ENCODE assay signal across 9 cellular contexts in the genomic region with DNA sequence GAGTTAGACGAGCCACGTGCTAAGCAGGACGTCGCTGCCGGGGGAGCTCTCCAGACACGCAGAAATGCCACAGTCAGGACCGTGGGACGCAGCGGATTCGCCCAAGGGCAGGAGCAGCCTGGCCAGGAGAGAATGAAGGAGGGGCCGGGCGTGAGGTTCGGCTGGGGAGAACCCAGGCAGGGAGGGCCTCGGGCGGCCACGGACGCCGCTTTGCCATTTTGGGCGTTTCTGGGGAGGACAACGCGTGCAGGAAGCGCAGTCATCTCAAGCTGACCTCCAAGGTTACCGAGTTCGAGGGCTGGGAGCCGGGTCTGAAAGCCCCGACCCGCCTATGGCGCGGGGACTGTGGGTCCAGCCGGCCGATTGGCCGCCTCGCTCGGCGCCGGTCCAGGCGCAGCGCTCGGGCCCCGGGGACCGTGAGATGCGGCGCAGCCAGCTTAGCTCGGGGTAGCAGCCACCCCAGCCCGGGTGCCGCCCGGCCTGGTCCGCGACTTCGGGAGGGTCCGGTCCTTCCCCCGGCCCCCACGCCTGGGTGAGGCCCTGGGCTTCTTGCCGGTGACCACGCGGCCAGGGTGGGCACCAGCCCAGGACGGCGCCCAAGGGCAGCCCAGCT. TPM values are rescaled to one million over a fixed set of nuclear protein-coding genes. Genes with fewer than 3 reads are reported as not detected.
DNase-seq lines count a peak whose midpoint lies in the region; ATAC-seq, FAIRE-seq and TF ChIP-seq lines count a peak whose summit lies in the region.
"Had no signal": no experiment of that assay in that cellular context is flagged by ENCODE, and none has a peak within 500 bp of the region (broad histone marks: within the 10 kb centered on the region; RNA-seq: fewer than 3 reads in every experiment).

No MANE protein-coding gene starts in this region.

- no peaks in the 10 kb centered on the region for H4K20me1 ChIP-seq in DOHH2 (ENCODE audit: control insufficient read depth, insufficient read depth, low read depth, low read length)
- H4K20me1 ChIP-seq in GM12878 (ENCODE audit: control insufficient read depth, insufficient read depth), result no peaks in the 10 kb centered on the region

- FAIRE-seq in GM12878 (lab: Jason Lieb, UNC), result no peak

- SMC1A ChIA-PET in GM12878 (lab: Charles Lee; ENCODE audit: uncharacterized antibody, unreplicated experiment), result interaction anchor here (0.8 to 2.8 kb wide), 7 partner anchors 9 to 155 kb away, joined by 3 to 30 read pairs (median 6); a partner anchor contains a TSS

- intact Hi-C loops in Panc1 (cut with micrococcal nuclease; ENCODE audit: unreplicated experiment) (no loop called here), GM12878 (cut with micrococcal nuclease; ENCODE audit: unreplicated experiment) (no loop called here)

- H3K9ac ChIP-seq in GM12878 (ENCODE audit: control insufficient read depth, insufficient read depth, low read length), result peak overlapping the region; percentile 86

- H3K36me3 Mint-ChIP-seq in HFFc6 (ENCODE audit: low read depth), result peaks cover 4% of the 10 kb centered on the region; the same call in 1 of the 2 replicates

- H3K4me3 ChIP-seq in DOHH2 (ENCODE audit: low read length), result peak overlapping the region; percentile 82
- peak overlapping the region; percentile 60 to 63 for H3K4me3 ChIP-seq in Panc1 (ENCODE audit: low read depth in 2 of 2, low read length in 2 of 2)
- peak overlapping the region; percentile 83 for H3K4me3 ChIP-seq in GM12878

- TF ChIP-seq CTCF in DOHH2 (IDR thresholded peaks at IDR 0.05; ENCODE audit: low read depth, low read length, poor library complexity, severe bottlenecking) (no peak), HFFc6 (IDR thresholded peaks at IDR 0.05) (no peak), Panc1 (IDR thresholded peaks at IDR 0.05) (no peak), GM12878 (IDR thresholded peaks at IDR 0.05 in 2 of 3, conservative IDR thresholded peaks at IDR 0.05 in 1 of 3; ENCODE audit: control insufficient read depth in 2 of 3, extremely low read depth in 1 of 3, insufficient read depth in 1 of 3, low read depth in 3 of 3, low read length in 3 of 3) (no peak)

- DNase-seq in HFFc6, result peak; percentile 46
- no peak for DNase-seq in Panc1 (ENCODE audit: low read depth, low spot score)
- no peak for DNase-seq in GM12878 (ENCODE audit: low read depth, low spot score)
- DNase-seq in iris pigment epithelial cell (ENCODE audit: low read depth), result peak; percentile 38
- peak; percentile 30 for DNase-seq in stimulated activated CD4-positive, alpha-beta T cell treated with anti-CD3 and anti-CD28 coated beads, Interleukin-4, amount 100 ng/mL, for 24 hours
- DNase-seq in cortex of kidney (lab: John Stamatoyannopoulos, UW), result no peak
- DNase-seq in NCI-H1092 treated with DMSO at 0.1 percent for 48 hours (lab: John Stamatoyannopoulos, UW), result no peak

- peaks cover 3% of the 10 kb centered on the region for H3K27me3 Mint-ChIP-seq in HFFc6 (ENCODE audit: insufficient read depth)

- peak overlapping the region; percentile 97 for H3K27ac Mint-ChIP-seq in HFFc6

- ATAC-seq in Panc1 (peak; percentile 41; the same call in 1 of the 2 replicates), GM12878 (peak; percentile 3)

- H3K9me3 Mint-ChIP-seq in HFFc6, result no peaks in the 10 kb centered on the region

- H3K4me2 ChIP-seq in DOHH2 (ENCODE audit: low read length) (peak overlapping the region; percentile 99), GM12878 (ENCODE audit: control insufficient read depth, insufficient read depth) (peak overlapping the region; percentile 95)

- H3K9me3 ChIP-seq in DOHH2 (ENCODE audit: control insufficient read depth, insufficient read depth, low read length) (no peaks in the 10 kb centered on the region), Panc1 (ENCODE audit: control insufficient read depth, insufficient read depth, low read depth, low read length) (no peaks in the 10 kb centered on the region), GM12878 (replicated peaks; ENCODE audit: control insufficient read depth, insufficient read depth, low read length) (no peaks in the 10 kb centered on the region)

- BruUV-seq in Panc1 (replicated peaks; lab: Mats Ljungman, UMichigan) (TSS peak; percentile 93), GM12878 (replicated peaks; lab: Mats Ljungman, UMichigan) (TSS peak; percentile 93)

- H3K4me1 Mint-ChIP-seq in HFFc6 (ENCODE audit: low read depth), result peaks cover 59% of the 10 kb centered on the region

- no peak for TF ChIP-seq POLR2A in GM12878 (IDR thresholded peaks at IDR 0.05; ENCODE audit: low read depth, low read length)

- H3K27ac ChIP-seq in DOHH2 (ENCODE audit: low read depth, low read length) (peak overlapping the region; percentile 57), Panc1 (ENCODE audit: low read length) (peak overlapping the region; percentile 88), GM12878 (ENCODE audit: control insufficient read depth, insufficient read depth) (peak overlapping the region; percentile 90)

- H3K36me3 ChIP-seq in DOHH2 (ENCODE audit: control insufficient read depth, low read length) (peaks cover 31% of the 10 kb centered on the region), Panc1 (ENCODE audit: control insufficient read depth, insufficient read depth, low read length) (no peaks in the 10 kb centered on the region; the same call in 1 of the 2 replicates), GM12878 (ENCODE audit: control insufficient read depth in 2 of 2, insufficient read depth in 2 of 2, low read length in 1 of 2) (peaks cover 0 to under 1% of the 10 kb centered on the region in 2 experiments; a peak in 3 of 4 replicates)

- in situ Hi-C loops in Panc1 (cut with HindIII; ENCODE audit: low pct_unique_long_range_greater_than_20kb, low sequenced_read_pairs), result no loop called here
- in situ Hi-C loops in GM12878 (cut with MboI), result no loop called here

- RAD21 ChIA-PET in GM12878 (lab: Charles Lee; ENCODE audit: unreplicated experiment), result interaction anchor here (0.8 to 2.7 kb wide), 10 partner anchors 9 to 187 kb away, joined by 3 to 32 read pairs (median 8); a partner anchor contains a TSS

- CTCF ChIA-PET in Panc1 (lab: Charles Lee) (interaction anchor here (0.7 kb wide), 1 partner anchor 18 kb away, joined by 3 read pairs; no protein-coding TSS in a partner anchor), GM12878 (lab: Yijun Ruan, JAX) (interaction anchor here (0.7 to 5.0 kb wide), 13 partner anchors 10 to 319 kb away, joined by 3 to 80 read pairs (median 6); a partner anchor contains a TSS)

- POLR2A ChIA-PET in Panc1 (lab: Charles Lee), result interaction anchor here (0.6 kb wide), 3 partner anchors 14 to 118 kb away, joined by 4 to 6 read pairs (median 6); no protein-coding TSS in a partner anchor
- POLR2A ChIA-PET in GM12878 (lab: Charles Lee), result interaction anchor here (0.5 to 2.7 kb wide), 21 partner anchors 9 to 337 kb away, joined by 3 to 38 read pairs (median 5); a partner anchor contains a TSS

- H3K79me2 ChIP-seq in DOHH2 (ENCODE audit: control insufficient read depth, low read length) (peaks cover 17% of the 10 kb centered on the region), GM12878 (ENCODE audit: control insufficient read depth, insufficient read depth, low read length) (peaks cover 10% of the 10 kb centered on the region)

- TF ChIP-seq EP300 in GM12878 (IDR thresholded peaks at IDR 0.05; ENCODE audit: borderline replicate concordance in 1 of 2, control insufficient read depth in 1 of 2, low read depth in 2 of 2, low read length in 2 of 2), result no peak

- TF ChIP-seq RAD21 in GM12878 (IDR thresholded peaks at IDR 0.05; ENCODE audit: insufficient read depth, low read depth, low read length), result no peak

- H3K4me1 ChIP-seq in DOHH2 (ENCODE audit: control insufficient read depth, low read length), result peaks cover 22% of the 10 kb centered on the region
- H3K4me1 ChIP-seq in Panc1 (ENCODE audit: control insufficient read depth, insufficient read depth, low read length), result peaks cover 40% of the 10 kb centered on the region
- peaks cover 29% of the 10 kb centered on the region for H3K4me1 ChIP-seq in GM12878 (ENCODE audit: control insufficient read depth, insufficient read depth, low read length)

- peak overlapping the region; percentile 69 for H2AFZ ChIP-seq in GM12878 (ENCODE audit: control insufficient read depth, low read depth, low read length)

- H3F3A ChIP-seq in DOHH2 (ENCODE audit: control insufficient read depth, insufficient read depth), result peaks cover 3% of the 10 kb centered on the region; the same call in 1 of the 2 replicates

- H3K9me2 ChIP-seq in DOHH2 (replicated peaks; ENCODE audit: control insufficient read depth, low read length), result no peaks in the 10 kb centered on the region

- under 1% methylated on average over 50 of the region's 58 CpGs for WGBS in GM12878 (ENCODE audit: insufficient coverage, insufficient replicate concordance, low lambda C conversion rate, missing lambda C conversion rate)

- H3K27me3 ChIP-seq in DOHH2 (ENCODE audit: control insufficient read depth, low read length), result no peaks in the 10 kb centered on the region
- H3K27me3 ChIP-seq in Panc1 (ENCODE audit: control insufficient read depth, insufficient read depth, low read length), result no peaks in the 10 kb centered on the region
- H3K27me3 ChIP-seq in GM12878 (replicated peaks in 1 of 2; ENCODE audit: control insufficient read depth in 2 of 2, insufficient read depth in 2 of 2, low read length in 1 of 2), result no peaks in the 10 kb centered on the region

- H3K4me3 Mint-ChIP-seq in HFFc6, result peak overlapping the region; percentile 87

RNA-seq across cellular contexts. Expression of a gene that starts 0.8 kb away (rescaled TPM):
- 10 to 100 TPM; 70.1 to 90.2 (median 77.6) TPM for total RNA-seq in HFFc6 (2021; fragmentation: NEBNext Ultra II Directional; extraction: Animal tissue kit (Norgen Biotek cat#: 25700))
- total RNA-seq in Panc1 (2021; ENCODE audit: unreplicated experiment) (57.2 TPM), GM12878 (2014; rRNA removed) (27.2 and 34.1 TPM in 2 replicates), GM12878 (2014; rRNA removed; fragmentation: Illumina TruSeq; extraction: Trizol) (16.3 and 21.4 TPM in 2 replicates), GM12878 (2021) (27.1 and 33.3 TPM in 2 replicates)
- 49.5 TPM for polyA plus RNA-seq in Panc1 (2012; ENCODE audit: insufficient read length)
- total RNA-seq in GM12878 (2013; cell fraction: nucleolus; rRNA removed), result 99.1 and 110 TPM in 2 replicates
- 12.4 TPM for polyA plus RNA-seq in GM12878 (2011; ENCODE audit: low read depth)
- polyA plus RNA-seq in GM12878 (2011; rRNA removed) (23.7 and 31.2 TPM in 2 replicates), GM12878 (2014; fragmentation: Illumina TruSeq; extraction: Trizol) (14.8 and 23.5 TPM in 2 replicates), GM12878 (2014; fragmentation: Nextera tagmentation; extraction: Ambion mirVana) (1 to 10 TPM in 1 of 2 experiments, under 1 TPM in 1; 0.71 to 2.0 TPM), GM12878 (2014; rRNA removed) (23.4 and 28.4 TPM in 2 replicates), GM12878 (2016; fragmentation: Nextera tagmentation; extraction: Ambion mirVana) (10 to 100 TPM; 21.9 to 22.1 TPM)
- 31.1 and 38.7 TPM in 2 replicates for polyA plus RNA-seq in GM12878 (2011; cell fraction: cytosol; rRNA removed)
- 144 and 148 TPM in 2 replicates for polyA plus RNA-seq in GM12878 (2011; cell fraction: nucleus; rRNA removed)
- 27.2 and 31.7 TPM in 2 replicates for polyA plus RNA-seq in GM12878 (2012)
- 46.7 and 53.3 TPM in 2 replicates for polyA minus RNA-seq in GM12878 (2011; rRNA and poly(A)+ RNA removed)
- 12.2 and 12.3 TPM in 2 replicates for polyA minus RNA-seq in GM12878 (2011; cell fraction: cytosol; rRNA and poly(A)+ RNA removed)
- polyA minus RNA-seq in GM12878 (2011; cell fraction: nucleus; rRNA and poly(A)+ RNA removed), result 43.0 and 58.7 TPM in 2 replicates

RNA-seq across cellular contexts. Expression of a gene that starts 8.7 kb away (rescaled TPM):
- 10 to 100 TPM in 5 of 6 experiments, 1 to 10 TPM in 1; 9.4 to 13.1 (median 10.6) TPM for total RNA-seq in HFFc6 (2021; fragmentation: NEBNext Ultra II Directional; extraction: Animal tissue kit (Norgen Biotek cat#: 25700))
- total RNA-seq in Panc1 (2021; ENCODE audit: unreplicated experiment) (23.1 TPM), GM12878 (2014; rRNA removed) (9.3 and 9.5 TPM in 2 replicates), GM12878 (2014; rRNA removed; fragmentation: Illumina TruSeq; extraction: Trizol) (4.4 and 4.6 TPM in 2 replicates), GM12878 (2021) (14.5 and 15.7 TPM in 2 replicates)
- polyA plus RNA-seq in Panc1 (2012; ENCODE audit: insufficient read length), result 13.1 TPM
- 40.5 and 46.8 TPM in 2 replicates for total RNA-seq in GM12878 (2013; cell fraction: nucleolus; rRNA removed)
- 8.1 TPM for polyA plus RNA-seq in GM12878 (2011; ENCODE audit: low read depth)
- polyA plus RNA-seq in GM12878 (2011; rRNA removed) (5.3 and 6.2 TPM in 2 replicates), GM12878 (2014; fragmentation: Illumina TruSeq; extraction: Trizol) (4.4 and 8.7 TPM in 2 replicates), GM12878 (2014; fragmentation: Nextera tagmentation; extraction: Ambion mirVana) (1 to 10 TPM in 1 of 2 experiments, under 1 TPM in 1; 0.29 to 1.2 TPM), GM12878 (2014; rRNA removed) (12.8 and 13.8 TPM in 2 replicates), GM12878 (2016; fragmentation: Nextera tagmentation; extraction: Ambion mirVana) (1 to 10 TPM; 1.5 to 5.4 TPM)
- polyA plus RNA-seq in GM12878 (2011; cell fraction: cytosol; rRNA removed), result 11.5 and 11.7 TPM in 2 replicates
- polyA plus RNA-seq in GM12878 (2011; cell fraction: nucleus; rRNA removed), result 80.3 and 92.7 TPM in 2 replicates
- 18.4 and 25.7 TPM in 2 replicates for polyA plus RNA-seq in GM12878 (2012)
- 2.8 and 6.5 TPM in 2 replicates for polyA minus RNA-seq in GM12878 (2011; rRNA and poly(A)+ RNA removed)
- 2.1 and 5.1 TPM in 2 replicates for polyA minus RNA-seq in GM12878 (2011; cell fraction: cytosol; rRNA and poly(A)+ RNA removed)
- polyA minus RNA-seq in GM12878 (2011; cell fraction: nucleus; rRNA and poly(A)+ RNA removed), result 17.6 and 18.0 TPM in 2 replicates

RNA-seq across cellular contexts. Expression of a gene that starts 15.7 kb away (rescaled TPM):
- total RNA-seq in HFFc6 (2021; fragmentation: NEBNext Ultra II Directional; extraction: Animal tissue kit (Norgen Biotek cat#: 25700)), result 10 to 100 TPM in 5 of 6 experiments, 1 to 10 TPM in 1; 7.7 to 14.8 (median 11.3) TPM
- total RNA-seq in Panc1 (2021; ENCODE audit: unreplicated experiment) (18.4 TPM), GM12878 (2014; rRNA removed) (29.3 and 35.2 TPM in 2 replicates), GM12878 (2014; rRNA removed; fragmentation: Illumina TruSeq; extraction: Trizol) (8.2 and 10.7 TPM in 2 replicates), GM12878 (2021) (30.0 and 32.5 TPM in 2 replicates)
- 11.5 TPM for polyA plus RNA-seq in Panc1 (2012; ENCODE audit: insufficient read length)
- 8.6 and 9.4 TPM in 2 replicates for total RNA-seq in GM12878 (2013; cell fraction: nucleolus; rRNA removed)
- 1.1 TPM for polyA plus RNA-seq in GM12878 (2011; ENCODE audit: low read depth)
- polyA plus RNA-seq in GM12878 (2011; rRNA removed) (3.7 and 6.7 TPM in 2 replicates), GM12878 (2014; fragmentation: Illumina TruSeq; extraction: Trizol) (2.4 and 6.2 TPM in 2 replicates), GM12878 (2014; fragmentation: Nextera tagmentation; extraction: Ambion mirVana) (1 to 10 TPM; 1.6 to 2.0 TPM), GM12878 (2014; rRNA removed) (26.6 and 30.9 TPM in 2 replicates), GM12878 (2016; fragmentation: Nextera tagmentation; extraction: Ambion mirVana) (1 to 10 TPM; 3.3 to 7.7 TPM)
- 10.4 and 19.8 TPM in 2 replicates for polyA plus RNA-seq in GM12878 (2011; cell fraction: cytosol; rRNA removed)
- 21.3 and 25.1 TPM in 2 replicates for polyA plus RNA-seq in GM12878 (2011; cell fraction: nucleus; rRNA removed)
- 4.4 and 5.8 TPM in 2 replicates for polyA plus RNA-seq in GM12878 (2012)
- 4.2 and 10.7 TPM in 2 replicates for polyA minus RNA-seq in GM12878 (2011; rRNA and poly(A)+ RNA removed)
- 7.2 and 7.8 TPM in 2 replicates for polyA minus RNA-seq in GM12878 (2011; cell fraction: cytosol; rRNA and poly(A)+ RNA removed)
- 4.6 and 11.4 TPM in 2 replicates for polyA minus RNA-seq in GM12878 (2011; cell fraction: nucleus; rRNA and poly(A)+ RNA removed)

RNA-seq across cellular contexts. Expression of a gene that starts 28.5 kb away (rescaled TPM):
- 10 to 100 TPM; 47.5 to 90.2 (median 51.1) TPM for total RNA-seq in HFFc6 (2021; fragmentation: NEBNext Ultra II Directional; extraction: Animal tissue kit (Norgen Biotek cat#: 25700))
- total RNA-seq in Panc1 (2021; ENCODE audit: unreplicated experiment), result 236 TPM
- 290 TPM for polyA plus RNA-seq in Panc1 (2012; ENCODE audit: insufficient read length)
- 114 and 118 TPM in 2 replicates for total RNA-seq in GM12878 (2013; cell fraction: nucleolus; rRNA removed)
- total RNA-seq in GM12878 (2014; rRNA removed), result 164 and 177 TPM in 2 replicates
- total RNA-seq in GM12878 (2014; rRNA removed; fragmentation: Illumina TruSeq; extraction: Trizol), result 64.3 and 71.9 TPM in 2 replicates
- total RNA-seq in GM12878 (2021), result 227 and 245 TPM in 2 replicates
- polyA plus RNA-seq in GM12878 (2011; ENCODE audit: low read depth), result 21.4 TPM
- 35.2 and 84.8 TPM in 2 replicates for polyA plus RNA-seq in GM12878 (2011; rRNA removed)
- 104 and 181 TPM in 2 replicates for polyA plus RNA-seq in GM12878 (2011; cell fraction: cytosol; rRNA removed)
- 1,163 and 1,192 TPM in 2 replicates for polyA plus RNA-seq in GM12878 (2011; cell fraction: nucleus; rRNA removed)
- 161 and 188 TPM in 2 replicates for polyA plus RNA-seq in GM12878 (2012)
- 9.2 and 24.8 TPM in 2 replicates for polyA plus RNA-seq in GM12878 (2014; fragmentation: Illumina TruSeq; extraction: Trizol)
- 10 to 100 TPM in 1 of 2 experiments, under 1 TPM in 1; 0.68 to 10.0 TPM for polyA plus RNA-seq in GM12878 (2014; fragmentation: Nextera tagmentation; extraction: Ambion mirVana)
- 225 and 260 TPM in 2 replicates for polyA plus RNA-seq in GM12878 (2014; rRNA removed)
- 100 to 1,000 TPM; 128 to 150 TPM for polyA plus RNA-seq in GM12878 (2016; fragmentation: Nextera tagmentation; extraction: Ambion mirVana)
- 34.5 and 75.5 TPM in 2 replicates for polyA minus RNA-seq in GM12878 (2011; rRNA and poly(A)+ RNA removed)
- 51.9 and 52.8 TPM in 2 replicates for polyA minus RNA-seq in GM12878 (2011; cell fraction: cytosol; rRNA and poly(A)+ RNA removed)
- polyA minus RNA-seq in GM12878 (2011; cell fraction: nucleus; rRNA and poly(A)+ RNA removed), result 76.9 and 111 TPM in 2 replicates

RNA-seq across cellular contexts. Expression of a gene that starts 32.2 kb away (rescaled TPM):
- total RNA-seq in HFFc6 (2021; fragmentation: NEBNext Ultra II Directional; extraction: Animal tissue kit (Norgen Biotek cat#: 25700)), result under 1 TPM in 3 of 6 experiments, not detected in 3; 0.12 to 0.28 (median 0.16) TPM
- 2.8 TPM for total RNA-seq in Panc1 (2021; ENCODE audit: unreplicated experiment)
- 5.5 TPM for polyA plus RNA-seq in Panc1 (2012; ENCODE audit: insufficient read length)
- 2.4 and 2.8 TPM in 2 replicates for total RNA-seq in GM12878 (2013; cell fraction: nucleolus; rRNA removed)
- 0.05 and 0.40 TPM in 2 replicates for total RNA-seq in GM12878 (2014; rRNA removed)
- not detected in 2 replicates for total RNA-seq in GM12878 (2014; rRNA removed; fragmentation: Illumina TruSeq; extraction: Trizol)
- total RNA-seq in GM12878 (2021), result 1.4 and 2.0 TPM in 2 replicates
- 0.47 TPM for polyA plus RNA-seq in GM12878 (2011; ENCODE audit: low read depth)
- 0.19 TPM in 1 of 2 replicates, not detected in the other for polyA plus RNA-seq in GM12878 (2011; rRNA removed)
- polyA plus RNA-seq in GM12878 (2011; cell fraction: cytosol; rRNA removed), result 0.22 and 0.43 TPM in 2 replicates
- 2.8 and 3.3 TPM in 2 replicates for polyA plus RNA-seq in GM12878 (2011; cell fraction: nucleus; rRNA removed)
- 1.8 and 4.3 TPM in 2 replicates for polyA plus RNA-seq in GM12878 (2012)
- 0.18 TPM in 1 of 2 replicates, not detected in the other for polyA plus RNA-seq in GM12878 (2014; fragmentation: Illumina TruSeq; extraction: Trizol)
- under 1 TPM in 1 of 2 experiments, not detected in 1; 0.15 TPM for polyA plus RNA-seq in GM12878 (2014; fragmentation: Nextera tagmentation; extraction: Ambion mirVana)
- polyA plus RNA-seq in GM12878 (2014; rRNA removed), result 0.91 and 1.2 TPM in 2 replicates
- 1 to 10 TPM; 1.5 to 1.8 TPM for polyA plus RNA-seq in GM12878 (2016; fragmentation: Nextera tagmentation; extraction: Ambion mirVana)
- polyA minus RNA-seq in GM12878 (2011; rRNA and poly(A)+ RNA removed), result not detected in 2 replicates
- polyA minus RNA-seq in GM12878 (2011; cell fraction: cytosol; rRNA and poly(A)+ RNA removed), result not detected in 2 replicates
- 0.36 TPM in 1 of 2 replicates, not detected in the other for polyA minus RNA-seq in GM12878 (2011; cell fraction: nucleus; rRNA and poly(A)+ RNA removed)
- total RNA-seq: subcutaneous adipose tissue had no signal

Comparison
In these comparisons a context has a peak if more than half of its experiments do, and no peak if none do; other contexts are left out.
1. DNase-seq: peak in HFFc6 (single experiment), iris pigment epithelial cell (single experiment) and stimulated activated CD4-positive, alpha-beta T cell treated with anti-CD3 and anti-CD28 coated beads, Interleukin-4, amount 100 ng/mL, for 24 hours (single experiment); none in Panc1 (single experiment), GM12878 (single experiment), cortex of kidney (single experiment) and NCI-H1092 treated with DMSO at 0.1 percent for 48 hours (single experiment).
2. Peak in every context shown above with its lines, with median percentiles within 50 percentile points of each other: H3K27ac ChIP-seq and H3K4me3 ChIP-seq.